In the genomic region with DNA sequence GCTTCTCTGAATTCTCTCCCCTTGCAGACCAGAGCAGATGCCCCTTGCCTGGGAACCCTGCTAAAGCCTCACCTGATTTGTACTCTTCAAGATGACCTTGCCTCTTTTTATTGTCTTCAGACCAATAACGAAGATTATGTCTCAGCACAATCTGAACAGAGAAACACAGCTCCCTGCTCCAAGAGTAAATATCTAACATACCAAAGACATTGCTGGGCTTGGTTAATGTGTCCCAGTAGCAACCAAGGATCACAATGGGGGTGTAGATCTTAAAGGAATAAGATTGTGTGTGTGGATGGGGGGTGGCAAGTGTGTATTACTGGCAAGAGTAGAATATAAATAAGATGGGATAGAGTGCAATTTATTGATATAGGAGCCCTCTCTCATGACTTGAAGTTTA, we compare ENCODE assay signal across 25 cellular contexts.
DNase-seq lines count a peak whose midpoint lies in the region; ATAC-seq, FAIRE-seq and TF ChIP-seq lines count a peak whose summit lies in the region.
"Had no signal": no experiment of that assay in that cellular context is flagged by ENCODE, and none has a peak within 500 bp of the region (broad histone marks: within the 10 kb centered on the region; RNA-seq: fewer than 3 reads in every experiment).

No MANE protein-coding gene starts in this region.

- 0 out of 5 replicates have a peak, but pooled peaks of 1 of the 2 experiments have one; percentile 11 for TF ChIP-seq RAD21 in A549 (conservative IDR thresholded peaks at IDR 0.05 in 1 of 2, IDR thresholded peaks at IDR 0.05 in 1 of 2)

- FAIRE-seq in A549 (lab: Jason Lieb, UNC) (peak; percentile 86), astrocyte (lab: Jason Lieb, UNC) (peak; percentile 29)
- FAIRE-seq: GM12892 had no signal

- no peak overlapping the region for H3K9ac ChIP-seq in GM23248
- H3K9ac ChIP-seq in astrocyte (ENCODE audit: low read length) = no peak overlapping the region

- H3K4me2 ChIP-seq in A549 (peak overlapping the region; percentile 49), GM23248 (ENCODE audit: unreplicated experiment) (peak overlapping the region; percentile 46), astrocyte (ENCODE audit: low read length) (peak overlapping the region; percentile 9)

- peaks cover 1% of the 10 kb centered on the region for H3K27me3 Mint-ChIP-seq in astrocyte (ENCODE audit: low read depth, unreplicated experiment)

- in situ Hi-C loops in GM23248 (cut with MboI) = no loop called here

- DNase-seq in A549 (ENCODE audit: low read depth in 1 of 2, low spot score in 1 of 2) (peak in 1 of 2 experiments; percentile 62), GM23248 (peak; percentile 71), astrocyte (ENCODE audit: low read depth) (peak; percentile 66), iris pigment epithelial cell (ENCODE audit: low read depth) (peak; percentile 65), NCI-H1092 (lab: John Stamatoyannopoulos, UW) (no peak)
- no peak for DNase-seq in activated naive CD4-positive, alpha-beta T cell treated with Interleukin-2 at 50 U/mL for 16 hours
- DNase-seq: 8988T; activated CD4-positive, alpha-beta T cell treated with anti-CD3 and anti-CD28 coated beads for 1 hour; activated naive CD4-positive, alpha-beta T cell treated with anti-CD3 and anti-CD28 coated beads, Interleukin-2, amount 50 U/mL, for 16 hours; activated T-cell treated with anti-CD3 and anti-CD28 coated beads, Interleukin-2, amount 50 U/mL, for 48 hours; C1 segment of cervical spinal cord; cortex of kidney; DMS 273 treated with DMSO at 0.1 percent for 48 hours; hippocampal formation; islet precursor cell; naive thymus-derived CD8-positive, alpha-beta T cell; NCI-H1105 treated with DMSO at 0.1 percent for 48 hours; NCI-H2081 treated with DMSO at 0.1 percent for 48 hours; uterus had no signal

- no peak overlapping the region for H2AFZ ChIP-seq in GM23248
- H2AFZ ChIP-seq in astrocyte (ENCODE audit: low read depth, low read length) = no peak overlapping the region

- no peak for TF ChIP-seq EP300 in A549 (IDR thresholded peaks at IDR 0.05)

- no peak overlapping the region for H3K4me3 Mint-ChIP-seq in astrocyte (ENCODE audit: unreplicated experiment)
- H3K4me3 Mint-ChIP-seq: naive thymus-derived CD8-positive, alpha-beta T cell had no signal

- no peak for TF ChIP-seq CTCF in A549 (IDR thresholded peaks at IDR 0.05)
- TF ChIP-seq CTCF in astrocyte (IDR thresholded peaks at IDR 0.05; ENCODE audit: insufficient read depth, low read depth, low read length) = no peak

- POLR2A ChIA-PET in A549 (lab: Yijun Ruan, JAX) = interaction anchor here (1.0 kb wide), 1 partner anchor 79 kb away, joined by 3 read pairs; no protein-coding TSS in a partner anchor

- whole genome bisulfite sequencing in A549 (ENCODE audit: missing lambda C conversion rate) = 0% methylated on average over 1 of the region's 1 CpG
- 0 to 5% methylated on average over 1 of the region's 1 CpG for WGBS in GM23248 (ENCODE audit: low coverage in 1 of 2, low lambda C conversion rate in 2 of 2, missing lambda C conversion rate in 2 of 2), 2 experiments

- no peak for TF ChIP-seq POLR2A in A549 (IDR thresholded peaks at IDR 0.05; ENCODE audit: low read length)

- no peaks in the 10 kb centered on the region for H3K79me2 ChIP-seq in GM23248 (ENCODE audit: insufficient read depth)
- H3K79me2 ChIP-seq in astrocyte (ENCODE audit: insufficient read depth, low read length) = no peaks in the 10 kb centered on the region

- H3K36me3 ChIP-seq in GM23248 (ENCODE audit: low read depth) (no peaks in the 10 kb centered on the region), astrocyte (ENCODE audit: insufficient read depth, low read length) (no peaks in the 10 kb centered on the region)
- H3K36me3 ChIP-seq: right atrium auricular region, suprapubic skin, uterus had no signal

- H4K20me1 ChIP-seq in GM23248 (ENCODE audit: insufficient read depth) (no peaks in the 10 kb centered on the region), astrocyte (ENCODE audit: insufficient read depth, low read length) (no peaks in the 10 kb centered on the region)

- H3F3A ChIP-seq in GM23248 (ENCODE audit: insufficient read depth) = peaks cover 9% of the 10 kb centered on the region

- CTCF ChIA-PET in A549 (lab: Yijun Ruan, JAX) = interaction anchor here (1.0 to 1.3 kb wide), 2 partner anchors 16 to 179 kb away, joined by 4 read pairs; no protein-coding TSS in a partner anchor

- H3K4me1 Mint-ChIP-seq in astrocyte (ENCODE audit: low read depth, unreplicated experiment) = peaks cover 19% of the 10 kb centered on the region

- no peaks in the 10 kb centered on the region for H3K27me3 ChIP-seq in GM23248 (replicated peaks; ENCODE audit: insufficient read depth)
- no peaks in the 10 kb centered on the region for H3K27me3 ChIP-seq in astrocyte (ENCODE audit: insufficient read depth, low read length)
- H3K27me3 ChIP-seq: right atrium auricular region, suprapubic skin, uterus had no signal

- peak overlapping the region; percentile 36 for H3K27ac Mint-ChIP-seq in astrocyte (ENCODE audit: unreplicated experiment)
- H3K27ac Mint-ChIP-seq: naive thymus-derived CD8-positive, alpha-beta T cell had no signal

- ATAC-seq in A549 = peak; percentile 51 to 73; a peak in 3 of 6 replicates
- ATAC-seq in GM18868 (IDR thresholded peaks at IDR 0.05; ENCODE audit: unreplicated experiment) = no peak
- no peak for ATAC-seq in GM21717 (IDR thresholded peaks at IDR 0.05; ENCODE audit: unreplicated experiment)
- ATAC-seq: HCT116; naive thymus-derived CD8-positive, alpha-beta T cell had no signal

- no peaks in the 10 kb centered on the region for H3K36me3 Mint-ChIP-seq in astrocyte (ENCODE audit: low read depth, unreplicated experiment)
- H3K36me3 Mint-ChIP-seq: naive thymus-derived CD8-positive, alpha-beta T cell had no signal

- no peaks in the 10 kb centered on the region for H3K9me2 ChIP-seq in GM23248 (ENCODE audit: insufficient read depth)

- H3K4me3 ChIP-seq in A549 (no peak overlapping the region), GM23248 (no peak overlapping the region), astrocyte (ENCODE audit: insufficient read depth, low read depth, low read length) (no peak overlapping the region)
- H3K4me3 ChIP-seq: right atrium auricular region, suprapubic skin, uterus had no signal

- H3K27ac ChIP-seq in A549 (peak overlapping the region; percentile 74 to 78), GM23248 (0 out of 2 replicates have a peak overlapping the region, but pooled peaks have one; percentile 24), astrocyte (ENCODE audit: low read depth, low read length) (no peak overlapping the region)
- H3K27ac ChIP-seq: right atrium auricular region, suprapubic skin, uterus had no signal

- no peaks in the 10 kb centered on the region for H3K9me3 ChIP-seq in A549
- no peaks in the 10 kb centered on the region for H3K9me3 ChIP-seq in GM23248 (ENCODE audit: low read depth)
- H3K9me3 ChIP-seq in astrocyte (ENCODE audit: insufficient read depth, low read depth, low read length) = no peaks in the 10 kb centered on the region
- H3K9me3 ChIP-seq: right atrium auricular region, suprapubic skin, uterus had no signal

- H3K4me1 ChIP-seq in A549 (peaks cover 54% of the 10 kb centered on the region), GM23248 (ENCODE audit: insufficient read depth) (peaks cover 20% of the 10 kb centered on the region), astrocyte (ENCODE audit: insufficient read depth, low read length) (peaks cover 15% of the 10 kb centered on the region)
- H3K4me1 ChIP-seq: uterus had no signal

- H3K9me3 Mint-ChIP-seq in astrocyte (ENCODE audit: unreplicated experiment) = peaks cover 3% of the 10 kb centered on the region

TF ChIP-seq in A549, 52 proteins besides CTCF, POLR2A, EP300 and RAD21:
- TF ChIP-seq HEYL (CRISPR knock-in tag; IDR thresholded peaks at IDR 0.05) = no peak
- TF ChIP-seq KDM1A (IDR thresholded peaks at IDR 0.05; ENCODE audit: low read depth) = no peak
- TF ChIP-seq RNF2 (IDR thresholded peaks at IDR 0.05; ENCODE audit: borderline replicate concordance, low read depth) = no peak
- TF ChIP-seq, protein P1, sequence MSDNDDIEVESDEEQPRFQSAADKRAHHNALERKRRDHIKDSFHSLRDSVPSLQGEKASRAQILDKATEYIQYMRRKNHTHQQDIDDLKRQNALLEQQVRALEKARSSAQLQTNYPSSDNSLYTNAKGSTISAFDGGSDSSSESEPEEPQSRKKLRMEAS (IDR thresholded peaks at IDR 0.05) = peak; percentile 28; the same call in 1 of the 2 replicates
- no peak for TF ChIP-seq ESRRA (IDR thresholded peaks at IDR 0.05; ENCODE audit: borderline replicate concordance, low read length)
- no peak for TF ChIP-seq HOXB5 (CRISPR knock-in tag; IDR thresholded peaks at IDR 0.05)
- 0 out of 2 replicates have a peak, but pooled peaks have one; percentile 5 for TF ChIP-seq JUNB (IDR thresholded peaks at IDR 0.05)
- no peak for TF ChIP-seq FOSL2 (IDR thresholded peaks at IDR 0.05)
- no peak for TF ChIP-seq FOSL2 (CRISPR knock-in tag; IDR thresholded peaks at IDR 0.05)
- TF ChIP-seq GATA3 (IDR thresholded peaks at IDR 0.05; ENCODE audit: borderline replicate concordance) = peak; percentile 47; the same call in 1 of the 2 replicates
- TF ChIP-seq, protein P2, sequence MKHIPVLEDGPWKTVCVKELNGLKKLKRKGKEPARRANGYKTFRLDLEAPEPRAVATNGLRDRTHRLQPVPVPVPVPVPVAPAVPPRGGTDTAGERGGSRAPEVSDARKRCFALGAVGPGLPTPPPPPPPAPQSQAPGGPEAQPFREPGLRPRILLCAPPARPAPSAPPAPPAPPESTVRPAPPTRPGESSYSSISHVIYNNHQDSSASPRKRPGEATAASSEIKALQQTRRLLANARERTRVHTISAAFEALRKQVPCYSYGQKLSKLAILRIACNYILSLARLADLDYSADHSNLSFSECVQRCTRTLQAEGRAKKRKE (CRISPR knock-in tag; IDR thresholded peaks at IDR 0.05; ENCODE audit: low read depth) = no peak

Comparison
In these comparisons a context has a peak if more than half of its experiments do, and no peak if none do; other contexts are left out.
1. ATAC-seq: peak in A549 (2 of 2); none in GM18868 (single experiment) and GM21717 (single experiment).
2. DNase-seq: peak in GM23248 (single experiment), astrocyte (single experiment) and iris pigment epithelial cell (single experiment); none in activated naive CD4-positive, alpha-beta T cell treated with Interleukin-2 at 50 U/mL for 16 hours (single experiment) and NCI-H1092 (single experiment).
3. Peak in every context shown above with its lines, with median percentiles within 50 percentile points of each other: H3K4me2 ChIP-seq.